24 cellular contexts compared by ENCODE assay signal in genomic region chr6:4895971-4896370, GRCh38.
A peak's percentile ranks its signal among the peaks of the same experiment; 100 is the strongest.
DNase-seq lines count a peak whose midpoint lies in the region; ATAC-seq and TF ChIP-seq lines count a peak whose summit lies in the region.
"Had no signal": no experiment of that assay in that cellular context is flagged by ENCODE, and none has a peak within 500 bp of the region (broad histone marks: within the 10 kb centered on the region; RNA-seq: fewer than 3 reads in every experiment).

No MANE protein-coding gene starts in this region.

- H4K20me1 ChIP-seq in BLaER1 treated with 17β-estradiol and CSF1 and Interleukin-3, amounts not matched to agents 10 nM and 100 nM: peaks cover 0 to 52% (median 15%) of the 10 kb centered on the region in 11 experiments; a peak in 8 of 22 replicates
- H4K20me1 ChIP-seq in H9 (ENCODE audit: control insufficient read depth, insufficient read depth, insufficient read length): no peaks in the 10 kb centered on the region

- TF ChIP-seq EP300 in stomach (IDR thresholded peaks at IDR 0.05): no peak

- H3K27me3 Mint-ChIP-seq in H9 (ENCODE audit: low read depth) (no peaks in the 10 kb centered on the region), mesothelial cell of epicardium (ENCODE audit: low read depth) (no peaks in the 10 kb centered on the region)
- H3K27me3 Mint-ChIP-seq in dendritic cell treated with granulocyte-macrophage colony-stimulating factor and Interleukin-4, amounts not matched to agents 40 ng/mL and 50 ng/mL, for 4 days: no peaks in the 10 kb centered on the region
- H3K27me3 Mint-ChIP-seq: CD4-positive, alpha-beta memory T cell had no signal

- peak overlapping the region in 1 of 10 experiments; percentile 1; a peak in 3 of 20 replicates for H3K4me3 ChIP-seq in BLaER1 treated with 17β-estradiol and CSF1 and Interleukin-3, amounts not matched to agents 10 nM and 100 nM
- H3K4me3 ChIP-seq in stomach: no peak overlapping the region
- H3K4me3 ChIP-seq: GM12878 had no signal

- TF ChIP-seq POLR2A in stomach (IDR thresholded peaks at IDR 0.05): no peak

- H3K23me2 ChIP-seq in H9 (ENCODE audit: insufficient read length, low read depth, low read length, poor library complexity, severe bottlenecking): no peaks in the 10 kb centered on the region

- no peak overlapping the region for H3K4ac ChIP-seq in H9 (ENCODE audit: low read depth, low read length)

- H3K36me3 ChIP-seq in BLaER1 treated with 17β-estradiol and CSF1 and Interleukin-3, amounts not matched to agents 10 nM and 100 nM: peaks cover 43 to 64% (median 58%) of the 10 kb centered on the region in 11 experiments
- H3K36me3 ChIP-seq in stomach: peaks cover 6 to 57% (median 50%) of the 10 kb centered on the region in 4 donors

- intact Hi-C loops in dendritic cell treated with granulocyte-macrophage colony-stimulating factor and Interleukin-4, amounts not matched to agents 40 ng/mL and 50 ng/mL, for 4 days (cut with micrococcal nuclease): no loop called here
- intact Hi-C loops in stomach (cut with DNase I; ENCODE audit: low total_unique reads): no loop called here

- no peak overlapping the region for H3K14ac ChIP-seq in H9 (ENCODE audit: insufficient read depth, low read length)

- H3K9me3 Mint-ChIP-seq in H9 (no peaks in the 10 kb centered on the region), mesothelial cell of epicardium (peaks cover 9% of the 10 kb centered on the region)
- peaks cover 6% of the 10 kb centered on the region for H3K9me3 Mint-ChIP-seq in dendritic cell treated with granulocyte-macrophage colony-stimulating factor and Interleukin-4, amounts not matched to agents 40 ng/mL and 50 ng/mL, for 4 days

- H4K8ac ChIP-seq in H9 (replicated peaks; ENCODE audit: insufficient read length, low read depth, low read length): no peak overlapping the region

- no peak overlapping the region for H3K18ac ChIP-seq in H9 (ENCODE audit: insufficient read length, low read depth, low read length)

- H4K91ac ChIP-seq in H9 (ENCODE audit: insufficient read length, low read depth, low read length): no peak overlapping the region

- H2BK5ac ChIP-seq in H9 (ENCODE audit: insufficient read length, low read length): no peak overlapping the region

- peak overlapping the region in 8 of 11 experiments; percentile 8 to 64 (median 46); a peak in 14 of 22 replicates for H3K9ac ChIP-seq in BLaER1 treated with 17β-estradiol and CSF1 and Interleukin-3, amounts not matched to agents 10 nM and 100 nM
- H3K9ac ChIP-seq in H9 (ENCODE audit: extremely low read depth, insufficient read length, low read length): no peak overlapping the region

- no peak overlapping the region for H2AK5ac ChIP-seq in H9 (ENCODE audit: insufficient read length, low read length)

- H3K4me1 Mint-ChIP-seq in H9 (peaks cover 15 to 21% of the 10 kb centered on the region in 2 experiments; a peak in 3 of 4 replicates), mesothelial cell of epicardium (peaks cover 4% of the 10 kb centered on the region)
- H3K4me1 Mint-ChIP-seq in dendritic cell treated with granulocyte-macrophage colony-stimulating factor and Interleukin-4, amounts not matched to agents 40 ng/mL and 50 ng/mL, for 4 days (ENCODE audit: low read depth): peaks cover 4% of the 10 kb centered on the region

- WGBS in H9 (ENCODE audit: extremely low coverage, insufficient read length, low lambda C conversion rate): no CpG with 5 or more reads among the region's 5 CpGs
- WGBS in stomach, 5 donors: 88 to 92% (median 90%) methylated on average over 5 of the region's 5 CpGs

- H3K9me3 ChIP-seq in BLaER1 treated with 17β-estradiol and CSF1 and Interleukin-3, amounts not matched to agents 10 nM and 100 nM (replicated peaks in 1 of 11): peaks cover 13 to 18% (median 17%) of the 10 kb centered on the region in 11 experiments
- H3K9me3 ChIP-seq in H9 (ENCODE audit: control insufficient read depth, low read depth, low read length) (no peaks in the 10 kb centered on the region), stomach (peaks cover 0 to 13% (median 5%) of the 10 kb centered on the region in 4 donors)
- H3K9me3 ChIP-seq: Caco-2 had no signal

- H2BK120ac ChIP-seq in H9 (ENCODE audit: low read depth, low read length, poor library complexity, severe bottlenecking): no peak overlapping the region

- peak; percentile 20 for DNase-seq in H9
- DNase-seq in mesothelial cell of epicardium (ENCODE audit: low spot score in 2 of 2, unreplicated experiment in 2 of 2): no peak
- DNase-seq in stomach: no peak
- DNase-seq: Caco-2; CD4-positive, alpha-beta memory T cell; DMS 273 treated with DMSO at 0.1 percent for 48 hours; DMS79 treated with DMSO at 0.1 percent for 48 hours; GOT3; KBM-7; MM.1S; NCI-H1092; NCI-H1436; NCI-H187 treated with DMSO at 0.1 percent for 48 hours; NCI-H2107; NCI-H510A; NCI-H774; NK-92 treated with Interleukin-12 subunit alpha and Interleukin-12 subunit beta, amount 100 ng/mL, for 24 hours; SIG-M5 had no signal

- H3K36me3 Mint-ChIP-seq in H9 (ENCODE audit: insufficient read depth in 1 of 3, low read depth in 3 of 3) (peaks cover 58 to 61% (median 59%) of the 10 kb centered on the region in 3 experiments), mesothelial cell of epicardium (peaks cover 45% of the 10 kb centered on the region)
- H3K36me3 Mint-ChIP-seq in dendritic cell treated with granulocyte-macrophage colony-stimulating factor and Interleukin-4, amounts not matched to agents 40 ng/mL and 50 ng/mL, for 4 days (ENCODE audit: low read depth): peaks cover 71% of the 10 kb centered on the region

- H3K27me3 ChIP-seq in BLaER1 treated with 17β-estradiol and CSF1 and Interleukin-3, amounts not matched to agents 10 nM and 100 nM: no peaks in the 10 kb centered on the region
- no peaks in the 10 kb centered on the region for H3K27me3 ChIP-seq in H9 (ENCODE audit: insufficient read depth, low read length)
- no peaks in the 10 kb centered on the region for H3K27me3 ChIP-seq in stomach

- H3K27ac Mint-ChIP-seq in H9 (peak overlapping the region in 2 of 3 experiments; percentile 36 to 81; a peak in 4 of 7 replicates), mesothelial cell of epicardium (peak overlapping the region; percentile 47)
- H3K27ac Mint-ChIP-seq in dendritic cell treated with granulocyte-macrophage colony-stimulating factor and Interleukin-4, amounts not matched to agents 40 ng/mL and 50 ng/mL, for 4 days: peak overlapping the region; percentile 60
- H3K27ac Mint-ChIP-seq: CD4-positive, alpha-beta memory T cell had no signal

- H2AFZ ChIP-seq in H9 (ENCODE audit: low read length): no peak overlapping the region

- no peak overlapping the region for H4K5ac ChIP-seq in H9 (ENCODE audit: insufficient read length, low read depth, low read length)

- H3K4me3 Mint-ChIP-seq in H9 (no peak overlapping the region), mesothelial cell of epicardium (no peak overlapping the region)
- H3K4me3 Mint-ChIP-seq in dendritic cell treated with granulocyte-macrophage colony-stimulating factor and Interleukin-4, amounts not matched to agents 40 ng/mL and 50 ng/mL, for 4 days: no peak overlapping the region
- H3K4me3 Mint-ChIP-seq: CD4-positive, alpha-beta memory T cell had no signal

- H3K4me1 ChIP-seq in BLaER1 treated with 17β-estradiol and CSF1 and Interleukin-3, amounts not matched to agents 10 nM and 100 nM: peaks cover 61 to 91% (median 87%) of the 10 kb centered on the region in 10 experiments
- H3K4me1 ChIP-seq in H9 (ENCODE audit: insufficient read depth, low read length) (no peaks in the 10 kb centered on the region), stomach (peaks cover 0 to 3% (median 0%) of the 10 kb centered on the region in 4 donors)
- H3K4me1 ChIP-seq: Caco-2 had no signal

- TF ChIP-seq CTCF in H9 (conservative IDR thresholded peaks at IDR 0.05) (no peak), mesothelial cell of epicardium (IDR thresholded peaks at IDR 0.05; ENCODE audit: unreplicated experiment) (no peak), stomach (IDR thresholded peaks at IDR 0.05) (no peak)

- no peak overlapping the region for H2BK15ac ChIP-seq in H9 (ENCODE audit: low read depth, low read length)

- H3K23ac ChIP-seq in H9 (ENCODE audit: insufficient read length, low read depth, low read length): no peak overlapping the region

- H3T11ph ChIP-seq in H9 (ENCODE audit: low read length): no peak overlapping the region

- peaks cover 18% of the 10 kb centered on the region for H3K79me1 ChIP-seq in H9 (ENCODE audit: insufficient read depth, low read depth, low read length, poor library complexity, severe bottlenecking)

- ATAC-seq in GM21717 (IDR thresholded peaks at IDR 0.05; ENCODE audit: unreplicated experiment) (no peak), GM18873 (IDR thresholded peaks at IDR 0.05; ENCODE audit: low FRiP score, unreplicated experiment) (no peak)
- ATAC-seq: GM12878, HCT116 had no signal

- no peak overlapping the region for H2BK12ac ChIP-seq in H9 (ENCODE audit: insufficient read length, low read depth, low read length)

- H3K4me2 ChIP-seq in BLaER1 treated with 17β-estradiol and CSF1 and Interleukin-3, amounts not matched to agents 10 nM and 100 nM: peak overlapping the region; percentile 37 to 88 (median 75)
- no peak overlapping the region for H3K4me2 ChIP-seq in H9 (ENCODE audit: insufficient read depth, insufficient read length, low read length)

- no peak overlapping the region for H3K56ac ChIP-seq in H9 (ENCODE audit: insufficient read length, low read depth, low read length)

- H3K27ac ChIP-seq in BLaER1 treated with 17β-estradiol and CSF1 and Interleukin-3, amounts not matched to agents 10 nM and 100 nM: peak overlapping the region in 9 of 11 experiments; percentile 18 to 72 (median 56); a peak in 16 of 22 replicates
- no peak overlapping the region for H3K27ac ChIP-seq in H9 (ENCODE audit: insufficient read length, low read depth, low read length)
- H3K27ac ChIP-seq in stomach: no peak overlapping the region

- H3K79me2 ChIP-seq in H9 (ENCODE audit: insufficient read depth, low read length): peaks cover 9% of the 10 kb centered on the region; the same call in 1 of the 2 replicates

- H2BK20ac ChIP-seq in H9 (ENCODE audit: low read depth, low read length, poor library complexity, severe bottlenecking): no peak overlapping the region

Comparison
In these comparisons a context has a peak if more than half of its experiments do, and no peak if none do; other contexts are left out.
1. H3K27ac ChIP-seq: peak in BLaER1 treated with 17β-estradiol and CSF1 and Interleukin-3, amounts not matched to agents 10 nM and 100 nM (9 of 11); none in H9 (single experiment) and stomach (0 of 5).
2. Peak in every context shown above with its lines, with median percentiles within 50 percentile points of each other: H3K27ac Mint-ChIP-seq.